1 cellular context compared by ENCODE assay signal in the genomic region with DNA sequence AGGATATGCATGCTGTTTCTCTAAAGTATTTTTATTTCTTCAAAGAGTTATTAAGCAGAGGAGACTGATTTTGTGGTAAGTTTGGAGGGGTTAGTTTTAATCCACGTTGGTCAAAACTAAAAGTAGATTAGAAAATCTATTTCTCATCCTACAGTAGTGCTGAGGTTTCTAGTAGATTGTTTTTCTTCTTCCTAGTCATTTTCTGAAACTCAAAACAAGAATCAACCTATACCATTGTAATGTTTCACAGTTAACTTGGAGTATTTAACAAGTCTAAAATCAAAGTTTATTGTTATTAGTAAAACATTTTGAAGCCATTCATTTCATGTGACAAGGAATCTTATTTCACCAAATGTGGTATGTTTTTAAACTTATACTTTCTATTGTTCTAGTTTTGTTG.
TF ChIP-seq lines count a peak whose summit lies in the region.

No MANE protein-coding gene starts in this region.

TF ChIP-seq in HepG2, 621 proteins besides CTCF, POLR2A, EP300 and RAD21:
- TF ChIP-seq NFKB2 (CRISPR knock-in tag; IDR thresholded peaks at IDR 0.05; ENCODE audit: borderline replicate concordance) (no peak), TGIF2 (CRISPR knock-in tag; IDR thresholded peaks at IDR 0.05) (no peak), FOSL2 (CRISPR knock-in tag; IDR thresholded peaks at IDR 0.05) (no peak), ZNF496 (CRISPR knock-in tag; IDR thresholded peaks at IDR 0.05; ENCODE audit: insufficient replicate concordance) (no peak), ZNF407 (CRISPR knock-in tag; IDR thresholded peaks at IDR 0.05; ENCODE audit: not compliant biosample characterization) (no peak), PITX1 (CRISPR knock-in tag; IDR thresholded peaks at IDR 0.05) (no peak), HDAC1 (CRISPR knock-in tag; IDR thresholded peaks at IDR 0.05) (no peak), POGZ (CRISPR knock-in tag; IDR thresholded peaks at IDR 0.05) (no peak), TFDP2 (CRISPR knock-in tag; IDR thresholded peaks at IDR 0.05) (no peak), SPEN (CRISPR knock-in tag; IDR thresholded peaks at IDR 0.05; ENCODE audit: low read depth) (no peak), ATF7-NPFF (CRISPR knock-in tag; IDR thresholded peaks at IDR 0.05; ENCODE audit: low read depth) (no peak), ZNF234 (CRISPR knock-in tag; conservative IDR thresholded peaks at IDR 0.05) (no peak), DRAP1 (CRISPR knock-in tag; IDR thresholded peaks at IDR 0.05) (no peak), ZNF275 (CRISPR knock-in tag; IDR thresholded peaks at IDR 0.05; ENCODE audit: borderline replicate concordance) (no peak), ZNF317 (CRISPR knock-in tag; IDR thresholded peaks at IDR 0.05) (no peak), SMAD3 (CRISPR knock-in tag; IDR thresholded peaks at IDR 0.05) (no peak), HES4 (CRISPR knock-in tag; IDR thresholded peaks at IDR 0.05; ENCODE audit: borderline replicate concordance) (no peak), ARNT2 (CRISPR knock-in tag; IDR thresholded peaks at IDR 0.05; ENCODE audit: low read depth) (no peak)
- TF ChIP-seq, protein P1, sequence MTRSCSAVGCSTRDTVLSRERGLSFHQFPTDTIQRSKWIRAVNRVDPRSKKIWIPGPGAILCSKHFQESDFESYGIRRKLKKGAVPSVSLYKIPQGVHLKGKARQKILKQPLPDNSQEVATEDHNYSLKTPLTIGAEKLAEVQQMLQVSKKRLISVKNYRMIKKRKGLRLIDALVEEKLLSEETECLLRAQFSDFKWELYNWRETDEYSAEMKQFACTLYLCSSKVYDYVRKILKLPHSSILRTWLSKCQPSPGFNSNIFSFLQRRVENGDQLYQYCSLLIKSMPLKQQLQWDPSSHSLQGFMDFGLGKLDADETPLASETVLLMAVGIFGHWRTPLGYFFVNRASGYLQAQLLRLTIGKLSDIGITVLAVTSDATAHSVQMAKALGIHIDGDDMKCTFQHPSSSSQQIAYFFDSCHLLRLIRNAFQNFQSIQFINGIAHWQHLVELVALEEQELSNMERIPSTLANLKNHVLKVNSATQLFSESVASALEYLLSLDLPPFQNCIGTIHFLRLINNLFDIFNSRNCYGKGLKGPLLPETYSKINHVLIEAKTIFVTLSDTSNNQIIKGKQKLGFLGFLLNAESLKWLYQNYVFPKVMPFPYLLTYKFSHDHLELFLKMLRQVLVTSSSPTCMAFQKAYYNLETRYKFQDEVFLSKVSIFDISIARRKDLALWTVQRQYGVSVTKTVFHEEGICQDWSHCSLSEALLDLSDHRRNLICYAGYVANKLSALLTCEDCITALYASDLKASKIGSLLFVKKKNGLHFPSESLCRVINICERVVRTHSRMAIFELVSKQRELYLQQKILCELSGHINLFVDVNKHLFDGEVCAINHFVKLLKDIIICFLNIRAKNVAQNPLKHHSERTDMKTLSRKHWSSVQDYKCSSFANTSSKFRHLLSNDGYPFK (CRISPR knock-in tag; IDR thresholded peaks at IDR 0.05; ENCODE audit: borderline replicate concordance), result no peak
